Comparison of ENCODE assay signal across 24 cellular contexts in genomic region chr15:56943398-56943797, GRCh38. TPM values are rescaled to one million over a fixed set of nuclear protein-coding genes. Genes with fewer than 3 reads are reported as not detected.
DNase-seq lines count a peak whose midpoint lies in the region; ATAC-seq and TF ChIP-seq lines count a peak whose summit lies in the region.
"Had no signal": no experiment of that assay in that cellular context is flagged by ENCODE, and none has a peak within 500 bp of the region (broad histone marks: within the 10 kb centered on the region; RNA-seq: fewer than 3 reads in every experiment).

No MANE protein-coding gene starts in this region.

- H3K36me3 ChIP-seq in RWPE2 (ENCODE audit: low read depth) (peaks cover 24% of the 10 kb centered on the region), osteoblast (ENCODE audit: insufficient read depth, low read length) (peaks cover 4% of the 10 kb centered on the region)
- H3K36me3 ChIP-seq: lower lobe of right lung had no signal

- peaks cover 98% of the 10 kb centered on the region for H3K79me2 ChIP-seq in osteoblast (ENCODE audit: insufficient read depth, low read length)

- no peaks in the 10 kb centered on the region for H3K27me3 ChIP-seq in RWPE2 (ENCODE audit: insufficient read depth, poor library complexity, severe bottlenecking)
- H3K27me3 ChIP-seq in osteoblast (ENCODE audit: insufficient read depth, low read length), result no peaks in the 10 kb centered on the region

- H3K4me1 ChIP-seq in RWPE2 (ENCODE audit: insufficient read depth, poor library complexity, severe bottlenecking) (peaks cover 18% of the 10 kb centered on the region), osteoblast (ENCODE audit: insufficient read depth, low read length) (peaks cover 14% of the 10 kb centered on the region)
- H3K4me1 ChIP-seq: lower lobe of right lung had no signal

- H3K9me3 ChIP-seq in RWPE2 (ENCODE audit: severe bottlenecking) (peaks cover 4% of the 10 kb centered on the region), osteoblast (ENCODE audit: low read depth, low read length) (no peaks in the 10 kb centered on the region)

- peaks cover 24% of the 10 kb centered on the region for H4K20me1 ChIP-seq in osteoblast (ENCODE audit: insufficient read depth, low read length)

- ATAC-seq in RWPE2 (ENCODE audit: low read depth) (peak; percentile 58; the same call in 2 of the 3 replicates), HG03342 (IDR thresholded peaks at IDR 0.05; ENCODE audit: unreplicated experiment) (no peak)
- ATAC-seq: activated naive CD4-positive, alpha-beta T cell treated with anti-CD3 and anti-CD28 coated beads, Interleukin-2, amount 50 U/mL, for 72 hours; activated T-helper 17 cell treated with anti-CD3 and anti-CD28 coated beads, Interleukin-2, amount 50 U/mL, for 72 hours; lower lobe of right lung had no signal

- TF ChIP-seq CTCF in RWPE2 (IDR thresholded peaks at IDR 0.05; ENCODE audit: poor library complexity, severe bottlenecking) (no peak), osteoblast (IDR thresholded peaks at IDR 0.05; ENCODE audit: extremely low read depth, low read depth, low read length) (no peak)

- H2AFZ ChIP-seq in osteoblast (ENCODE audit: low read length), result no peak overlapping the region

- H3K4me3 ChIP-seq in RWPE2 (ENCODE audit: severe bottlenecking) (no peak overlapping the region), osteoblast (ENCODE audit: insufficient read depth, low read length) (no peak overlapping the region)
- H3K4me3 ChIP-seq: lower lobe of right lung had no signal

- no peak overlapping the region for H3K4me2 ChIP-seq in osteoblast (ENCODE audit: insufficient read depth, low read length)

- peak overlapping the region; percentile 1 for H3K27ac ChIP-seq in RWPE2 (ENCODE audit: poor library complexity, severe bottlenecking)
- H3K27ac ChIP-seq in osteoblast (ENCODE audit: low read depth, low read length), result peak overlapping the region; percentile 20
- H3K27ac ChIP-seq: C4-2B, lower lobe of right lung had no signal

- peak; percentile 41 for DNase-seq in EH (ENCODE audit: low read depth)
- no peak for DNase-seq in RWPE2 (ENCODE audit: low spot score)
- peak; percentile 66 for DNase-seq in fibroblast of gingiva (ENCODE audit: low read depth)
- no peak for DNase-seq in osteoblast (ENCODE audit: insufficient read length, low spot score, missing footprints)
- DNase-seq in RKO (ENCODE audit: low spot score), result no peak
- DNase-seq in NCI-H526 (lab: John Stamatoyannopoulos, UW), result no peak
- no peak for DNase-seq in cerebellar cortex (ENCODE audit: low spot score)
- DNase-seq: activated B cell treated with CpG ODN at 0.5 μM for 24 hours; activated CD8-positive, alpha-beta memory T cell treated with anti-CD3 and anti-CD28 coated beads, Interleukin-2, amount 50 U/mL, for 4 hours; DND-41; effector memory CD4-positive, alpha-beta T cell; kidney; lower lobe of right lung; NCI-H2081 treated with DMSO at 0.1 percent for 48 hours; nephron progenitor cell; OCI-M1; posterior cingulate gyrus; Right ventricle myocardium superior; stimulated activated CD8-positive, alpha-beta memory T cell treated with anti-CD3 and anti-CD28 coated beads, Interleukin-4, amount 100 ng/mL, for 48 hours; T1000 had no signal

RNA-seq across cellular contexts. Expression of gene TCF12, which starts 25.0 kb away (rescaled TPM):
- 82.2 and 86.5 TPM in 2 replicates for total RNA-seq in osteoblast

Comparison
In these comparisons a context has a peak if more than half of its experiments do, and no peak if none do; other contexts are left out.
1. DNase-seq: peak in EH (single experiment) and fibroblast of gingiva (single experiment); none in RWPE2 (single experiment), osteoblast (single experiment), RKO (single experiment), NCI-H526 (0 of 2) and cerebellar cortex (single experiment).